ENCODE assay signal across 19 cellular contexts in the genomic region with DNA sequence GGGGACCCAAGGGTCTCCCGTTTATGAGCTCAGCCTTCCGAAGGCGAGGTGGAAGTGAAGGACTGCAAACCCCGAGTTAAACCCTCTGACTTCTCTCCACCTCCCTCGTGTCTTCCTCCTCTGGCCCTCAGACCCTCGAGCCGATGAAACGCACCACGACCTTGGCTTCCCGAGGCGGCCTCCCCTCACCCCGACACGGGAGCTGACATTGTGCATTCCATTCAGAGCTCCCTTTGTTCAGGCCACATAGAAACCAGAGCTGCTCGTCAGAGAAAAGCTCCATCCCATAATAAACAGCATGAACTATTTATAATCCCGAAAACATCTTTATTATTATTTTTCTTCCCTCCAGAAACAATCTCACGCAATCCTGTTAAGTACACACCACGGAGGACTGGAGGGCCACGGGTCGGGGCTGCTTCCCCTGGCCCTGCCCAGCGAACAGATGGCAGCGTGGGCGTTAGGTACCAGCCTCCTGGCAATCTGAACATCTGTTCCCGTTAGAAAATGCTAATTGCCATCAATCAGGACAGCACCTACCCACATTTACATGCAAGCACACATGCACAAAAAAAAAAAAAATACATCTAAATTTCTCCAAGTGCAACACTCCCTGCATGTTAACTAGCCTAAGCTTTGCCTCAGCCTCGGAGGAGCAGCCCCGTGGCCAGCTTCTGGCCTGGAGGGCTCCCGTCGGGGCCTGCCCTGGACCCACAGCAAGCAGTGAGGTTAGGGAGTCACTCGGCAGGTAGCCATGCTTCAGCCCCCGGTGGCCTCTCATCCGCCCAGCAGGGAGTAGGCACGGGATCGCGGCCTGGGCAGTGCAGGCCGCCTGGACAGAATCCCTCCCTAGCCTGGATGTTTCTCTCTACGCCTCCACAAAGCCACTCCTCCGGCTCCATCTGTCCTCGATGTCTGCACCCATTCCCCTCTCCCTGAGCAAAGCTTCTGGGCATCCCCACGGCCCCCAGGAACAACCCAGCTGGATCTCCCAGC.
A peak's percentile ranks its signal among the peaks of the same experiment; 100 is the strongest.
DNase-seq lines count a peak whose midpoint lies in the region; ATAC-seq, FAIRE-seq and TF ChIP-seq lines count a peak whose summit lies in the region.
"Had no signal": no experiment of that assay in that cellular context is flagged by ENCODE, and none has a peak within 500 bp of the region (broad histone marks: within the 10 kb centered on the region; RNA-seq: fewer than 3 reads in every experiment).

No MANE protein-coding gene starts in this region.

- ATAC-seq in A549 (peak in 1 of 2 experiments; percentile 3; a peak in 1 of 6 replicates), HG03469 (IDR thresholded peaks at IDR 0.05; ENCODE audit: unreplicated experiment) (no peak), GM19467 (IDR thresholded peaks at IDR 0.05; ENCODE audit: unreplicated experiment) (no peak)
- ATAC-seq: HepG2, natural killer cell had no signal

- H3K27ac ChIP-seq in A549: peak overlapping the region; percentile 45 to 72; a peak in 5 of 6 replicates
- H3K27ac ChIP-seq: esophagus squamous epithelium, testis had no signal

- POLR2A ChIA-PET in A549 (lab: Yijun Ruan, JAX): no interaction called here

- intact Hi-C loops in lower leg skin (cut with DNase I; ENCODE audit: low total_unique reads): no loop called here

- no peak overlapping the region for H3K4me3 Mint-ChIP-seq in neural crest cell
- H3K4me3 Mint-ChIP-seq: CD4-positive, CD25-positive, alpha-beta regulatory T cell; natural killer cell had no signal

- H3K27me3 Mint-ChIP-seq in neural crest cell (ENCODE audit: low read depth): no peaks in the 10 kb centered on the region
- H3K27me3 Mint-ChIP-seq: CD4-positive, CD25-positive, alpha-beta regulatory T cell had no signal

- H3K27ac Mint-ChIP-seq in neural crest cell (ENCODE audit: unreplicated experiment): peak overlapping the region; percentile 93
- H3K27ac Mint-ChIP-seq: CD4-positive, CD25-positive, alpha-beta regulatory T cell; natural killer cell had no signal

- no peaks in the 10 kb centered on the region for H3K36me3 Mint-ChIP-seq in neural crest cell (ENCODE audit: low read depth)
- H3K36me3 Mint-ChIP-seq: CD4-positive, CD25-positive, alpha-beta regulatory T cell; natural killer cell had no signal

- CTCF ChIA-PET in A549 (lab: Yijun Ruan, JAX): interaction anchor here (0.6 to 2.1 kb wide), 5 partner anchors 12 to 147 kb away, joined by 3 to 11 read pairs (median 3); no protein-coding TSS in a partner anchor

- WGBS in A549 (ENCODE audit: missing lambda C conversion rate): 85% methylated on average over 38 of the region's 38 CpGs
- 53 to 59% methylated on average over 38 of the region's 38 CpGs for WGBS in lower leg skin, 2 donors

- no peaks in the 10 kb centered on the region for H3K9me3 ChIP-seq in A549
- H3K9me3 ChIP-seq: esophagus squamous epithelium, testis had no signal

- DNase-seq in A549 (ENCODE audit: low read depth in 1 of 2, low spot score in 1 of 2): no peak
- DNase-seq in NCI-H2171 (lab: John Stamatoyannopoulos, UW): peak; percentile 81
- DNase-seq in cerebellar cortex (ENCODE audit: low spot score): peak; percentile 70
- no peak for DNase-seq in neural crest cell (ENCODE audit: low read depth, low spot score)
- no peak for DNase-seq in RKO (ENCODE audit: low spot score)
- DNase-seq in lower leg skin (ENCODE audit: low spot score in 2 of 2): no peak
- DNase-seq: CD4-positive, CD25-positive, alpha-beta regulatory T cell; DND-41; effector CD8-positive, alpha-beta T cell; esophagus squamous epithelium; natural killer cell; NCI-H187; testis had no signal

- peaks cover 5% of the 10 kb centered on the region for H3K9me3 Mint-ChIP-seq in neural crest cell
- H3K9me3 Mint-ChIP-seq: natural killer cell had no signal

- H3K4me3 ChIP-seq in A549: no peak overlapping the region
- no peak overlapping the region for H3K4me3 ChIP-seq in lower leg skin (ENCODE audit: low read depth, poor library complexity, severe bottlenecking)
- H3K4me3 ChIP-seq: esophagus squamous epithelium, testis had no signal

- H3K4me1 ChIP-seq in A549: peaks cover 18% of the 10 kb centered on the region
- H3K4me1 ChIP-seq: esophagus squamous epithelium had no signal

- FAIRE-seq in A549 (lab: Jason Lieb, UNC): no peak
- FAIRE-seq: A204.1, GM18507, H54, HepG2 had no signal

- no peak for TF ChIP-seq RAD21 in A549 (conservative IDR thresholded peaks at IDR 0.05 in 1 of 2, IDR thresholded peaks at IDR 0.05 in 1 of 2)

- H3K4me2 ChIP-seq in A549: no peak overlapping the region

- H3K4me1 Mint-ChIP-seq in neural crest cell: peaks cover 25% of the 10 kb centered on the region
- H3K4me1 Mint-ChIP-seq: CD4-positive, CD25-positive, alpha-beta regulatory T cell had no signal

- no peak for TF ChIP-seq EP300 in A549 (IDR thresholded peaks at IDR 0.05)

- TF ChIP-seq CTCF in A549 (IDR thresholded peaks at IDR 0.05): no peak
- TF ChIP-seq CTCF in neural crest cell (conservative IDR thresholded peaks at IDR 0.05): no peak
- no peak for TF ChIP-seq CTCF in lower leg skin (IDR thresholded peaks at IDR 0.05)

- TF ChIP-seq POLR2A in A549 (IDR thresholded peaks at IDR 0.05; ENCODE audit: low read length) (no peak), lower leg skin (IDR thresholded peaks at IDR 0.05) (no peak)

TF ChIP-seq in A549, 52 proteins besides CTCF, POLR2A, EP300 and RAD21:
- TF ChIP-seq, protein P1, sequence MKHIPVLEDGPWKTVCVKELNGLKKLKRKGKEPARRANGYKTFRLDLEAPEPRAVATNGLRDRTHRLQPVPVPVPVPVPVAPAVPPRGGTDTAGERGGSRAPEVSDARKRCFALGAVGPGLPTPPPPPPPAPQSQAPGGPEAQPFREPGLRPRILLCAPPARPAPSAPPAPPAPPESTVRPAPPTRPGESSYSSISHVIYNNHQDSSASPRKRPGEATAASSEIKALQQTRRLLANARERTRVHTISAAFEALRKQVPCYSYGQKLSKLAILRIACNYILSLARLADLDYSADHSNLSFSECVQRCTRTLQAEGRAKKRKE (CRISPR knock-in tag; IDR thresholded peaks at IDR 0.05; ENCODE audit: low read depth): no peak
- no peak for TF ChIP-seq RARB (CRISPR knock-in tag; IDR thresholded peaks at IDR 0.05)
- no peak for TF ChIP-seq USF2 (IDR thresholded peaks at IDR 0.05)
- TF ChIP-seq HOXA7 (CRISPR knock-in tag; IDR thresholded peaks at IDR 0.05): no peak
- TF ChIP-seq HES2 (IDR thresholded peaks at IDR 0.05): no peak
- TF ChIP-seq ZNF302 (CRISPR knock-in tag; IDR thresholded peaks at IDR 0.05): no peak
- no peak for TF ChIP-seq PBX3 (IDR thresholded peaks at IDR 0.05)
- no peak for TF ChIP-seq MYC (IDR thresholded peaks at IDR 0.05; ENCODE audit: borderline replicate concordance, low read length)
- no peak for TF ChIP-seq FOSB (CRISPR knock-in tag; IDR thresholded peaks at IDR 0.05)
- no peak for TF ChIP-seq GATA3 (IDR thresholded peaks at IDR 0.05; ENCODE audit: borderline replicate concordance)
- TF ChIP-seq FOXS1 (CRISPR knock-in tag; IDR thresholded peaks at IDR 0.05): no peak
- no peak for TF ChIP-seq TP53 (CRISPR knock-in tag; IDR thresholded peaks at IDR 0.05)

Comparison
In these comparisons a context has a peak if more than half of its experiments do, and no peak if none do; other contexts are left out.
1. DNase-seq: peak in NCI-H2171 (single experiment) and cerebellar cortex (single experiment); none in A549 (0 of 2), neural crest cell (single experiment), RKO (single experiment) and lower leg skin (0 of 2).